7 cellular contexts compared by ENCODE assay signal in genomic region chr2:17879137-17879912, GRCh38. TPM values are rescaled to one million over a fixed set of nuclear protein-coding genes. Genes with fewer than 3 reads are reported as not detected.
DNase-seq lines count a peak whose midpoint lies in the region; ATAC-seq, FAIRE-seq and TF ChIP-seq lines count a peak whose summit lies in the region.

No MANE protein-coding gene starts in this region.

- WGBS in K562 (ENCODE audit: insufficient coverage, low coverage, missing lambda C conversion rate) = 18% methylated on average over 28 of the region's 49 CpGs

- FAIRE-seq in K562 (lab: Jason Lieb, UNC) = no peak

- H3K27me3 ChIP-seq in K562 (ENCODE audit: control insufficient read depth in 2 of 2, insufficient read depth in 2 of 2, low read length in 2 of 2) (peaks cover 27 to 45% of the 10 kb centered on the region in 2 experiments), iPS-20b (ENCODE audit: insufficient read depth, low read length) (peaks cover 53% of the 10 kb centered on the region), skeletal muscle tissue (ENCODE audit: control insufficient read depth in 3 of 3, insufficient read depth in 3 of 3, low read length in 3 of 3) (no peaks in the 10 kb centered on the region)

- intact Hi-C loops in K562 (cut with micrococcal nuclease) = no loop called here

- no peaks in the 10 kb centered on the region for H3K79me2 ChIP-seq in K562 (ENCODE audit: control insufficient read depth, insufficient read depth, low read length)

- no TSS peak for BruUV-seq in K562 (replicated peaks; lab: Mats Ljungman, UMichigan)

- TF ChIP-seq EP300 in K562 (IDR thresholded peaks at IDR 0.05; ENCODE audit: low read length) = no peak

- DNase-seq in GM12864 (ENCODE audit: low read depth) = no peak
- DNase-seq in NCI-H524 (lab: John Stamatoyannopoulos, UW) = peak; percentile 86 to 92
- DNase-seq in K562 (ENCODE audit: extremely low read depth in 1 of 4, low spot score in 3 of 4) = peak; percentile 23 to 45 (median 33)

- ATAC-seq in HG02973 (IDR thresholded peaks at IDR 0.05; ENCODE audit: unreplicated experiment) = peak; percentile 27
- ATAC-seq in K562 = peak; percentile 60
- no peak for ATAC-seq in GM18517 (IDR thresholded peaks at IDR 0.05; ENCODE audit: unreplicated experiment)

- in situ Hi-C loops in K562 (cut with MboI) = no loop called here

- H3K4me3 ChIP-seq in GM12864 (ENCODE audit: low read depth, low read length) (peak overlapping the region; percentile 55), K562 (peak overlapping the region; percentile 47; the same call in 1 of the 2 replicates), iPS-20b (ENCODE audit: low read length) (peak overlapping the region; percentile 84), skeletal muscle tissue (ENCODE audit: low read length in 3 of 3) (peak overlapping the region; percentile 83 to 92 (median 91))

- no peak for TF ChIP-seq RAD21 in K562 (CRISPR knock-in tag; conservative IDR thresholded peaks at IDR 0.05 in 1 of 2, IDR thresholded peaks at IDR 0.05 in 1 of 2)

- peak overlapping the region in 1 of 2 experiments; percentile 82; a peak in 1 of 4 replicates for H3K9ac ChIP-seq in K562 (ENCODE audit: insufficient read depth in 1 of 2, low read depth in 2 of 2, low read length in 2 of 2)
- H3K9ac ChIP-seq in iPS-20b (ENCODE audit: low read depth, low read length) = peak overlapping the region; percentile 76; the same call in 1 of the 2 replicates
- H3K9ac ChIP-seq in skeletal muscle tissue (ENCODE audit: low read depth in 1 of 3, low read length in 3 of 3) = peak overlapping the region; percentile 77 to 85 (median 81)

- CTCF ChIA-PET in K562 (lab: Yijun Ruan, JAX; ENCODE audit: low intra/inter-chr PET ratio) = interaction anchor here (0.6 kb wide), 1 partner anchor 76 kb away, joined by 4 read pairs; no protein-coding TSS in a partner anchor

- H3K27ac ChIP-seq in K562 (ENCODE audit: extremely low read depth, low read depth, low read length) (no peak overlapping the region), iPS-20b (ENCODE audit: low read length) (no peak overlapping the region), skeletal muscle tissue (ENCODE audit: low read depth, low read length) (peak overlapping the region; percentile 60)

- H3K4me1 ChIP-seq in K562 (replicated peaks in 1 of 2; ENCODE audit: control insufficient read depth in 2 of 2, insufficient read depth in 2 of 2, low read length in 2 of 2) (peaks cover 5 to 22% of the 10 kb centered on the region in 2 experiments; a peak in 3 of 5 replicates), iPS-20b (ENCODE audit: insufficient read depth, low read length) (peaks cover 11% of the 10 kb centered on the region; the same call in 1 of the 2 replicates), skeletal muscle tissue (ENCODE audit: control insufficient read depth in 3 of 3, insufficient read depth in 3 of 3, low read length in 3 of 3) (peaks cover 15 to 37% (median 15%) of the 10 kb centered on the region in 3 donors)

- TF ChIP-seq POLR2A in K562 (conservative IDR thresholded peaks at IDR 0.05) = no peak

- no peaks in the 10 kb centered on the region for H3K9me1 ChIP-seq in K562 (ENCODE audit: control insufficient read depth, insufficient read depth, low read length)

- no peaks in the 10 kb centered on the region for H4K20me1 ChIP-seq in K562 (replicated peaks; ENCODE audit: control insufficient read depth, insufficient read depth, low read length)

- H3K9me3 ChIP-seq in K562 (replicated peaks; ENCODE audit: control insufficient read depth, insufficient read depth, low read depth, low read length) = no peaks in the 10 kb centered on the region
- H3K9me3 ChIP-seq in iPS-20b (ENCODE audit: insufficient read depth, low read depth, low read length) = no peaks in the 10 kb centered on the region
- no peaks in the 10 kb centered on the region for H3K9me3 ChIP-seq in skeletal muscle tissue (ENCODE audit: control insufficient read depth in 3 of 3, low read length in 3 of 3)

- peak overlapping the region; percentile 62; the same call in 1 of the 2 replicates for H3K4me2 ChIP-seq in K562 (ENCODE audit: insufficient read depth, low read length)

- no peaks in the 10 kb centered on the region for H3K36me3 ChIP-seq in K562 (ENCODE audit: control insufficient read depth, insufficient read depth, low read length)
- H3K36me3 ChIP-seq in iPS-20b (ENCODE audit: insufficient read depth, low read depth, low read length) = no peaks in the 10 kb centered on the region
- H3K36me3 ChIP-seq in skeletal muscle tissue (ENCODE audit: control insufficient read depth in 3 of 3, insufficient read depth in 3 of 3, low read length in 3 of 3) = no peaks in the 10 kb centered on the region

- TF ChIP-seq CTCF in GM12864 (IDR thresholded peaks at IDR 0.05; ENCODE audit: low read depth, low read length, missing control alignments) (no peak), K562 (IDR thresholded peaks at IDR 0.05 in 2 of 3, conservative IDR thresholded peaks at IDR 0.05 in 1 of 3; ENCODE audit: insufficient read depth in 2 of 3, low read depth in 1 of 3, low read length in 3 of 3) (no peak)

- peak overlapping the region; percentile 84; the same call in 1 of the 2 replicates for H2AFZ ChIP-seq in K562 (ENCODE audit: low read depth, low read length)

- POLR2A ChIA-PET in K562 (lab: Yijun Ruan, JAX) = interaction anchor here (0.6 to 3.4 kb wide), 2 partner anchors 13 to 1316 kb away, joined by 3 to 9 read pairs; no protein-coding TSS in a partner anchor

TF ChIP-seq in K562, 482 proteins besides CTCF, POLR2A, EP300 and RAD21:
- TF ChIP-seq POLR3A (IDR thresholded peaks at IDR 0.05; ENCODE audit: borderline replicate concordance, extremely low read depth, insufficient read depth, insufficient read length) = no peak
- TF ChIP-seq, protein P1, sequence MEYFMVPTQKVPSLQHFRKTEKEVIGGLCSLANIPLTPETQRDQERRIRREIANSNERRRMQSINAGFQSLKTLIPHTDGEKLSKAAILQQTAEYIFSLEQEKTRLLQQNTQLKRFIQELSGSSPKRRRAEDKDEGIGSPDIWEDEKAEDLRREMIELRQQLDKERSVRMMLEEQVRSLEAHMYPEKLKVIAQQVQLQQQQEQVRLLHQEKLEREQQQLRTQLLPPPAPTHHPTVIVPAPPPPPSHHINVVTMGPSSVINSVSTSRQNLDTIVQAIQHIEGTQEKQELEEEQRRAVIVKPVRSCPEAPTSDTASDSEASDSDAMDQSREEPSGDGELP (CRISPR knock-in tag; IDR thresholded peaks at IDR 0.05; ENCODE audit: borderline replicate concordance) = peak; percentile 56; the same call in 1 of the 2 replicates
- no peak for TF ChIP-seq BHLHE40 (IDR thresholded peaks at IDR 0.05; ENCODE audit: low read length)
- no peak for TF ChIP-seq U2AF2 (optimal IDR thresholded peaks at IDR 0.05; ENCODE audit: low read depth, low read length)
- no peak for TF ChIP-seq BCOR (IDR thresholded peaks at IDR 0.05)
- TF ChIP-seq ZFP1 (CRISPR knock-in tag; IDR thresholded peaks at IDR 0.05) = no peak
- TF ChIP-seq ZNF57 (CRISPR knock-in tag; IDR thresholded peaks at IDR 0.05) = 0 out of 2 replicates have a peak, but pooled peaks have one; percentile 59
- TF ChIP-seq SETDB1 (IDR thresholded peaks at IDR 0.05; ENCODE audit: low read length) = no peak
- no peak for TF ChIP-seq ZNF717 (CRISPR knock-in tag; IDR thresholded peaks at IDR 0.05)
- TF ChIP-seq CC2D1A (IDR thresholded peaks at IDR 0.05) = no peak
- no peak for TF ChIP-seq ELF1 (tag; IDR thresholded peaks at IDR 0.05)
- no peak for TF ChIP-seq CHD1 (IDR thresholded peaks at IDR 0.05; ENCODE audit: low read length)
- TF ChIP-seq ZNF766 (CRISPR knock-in tag; conservative IDR thresholded peaks at IDR 0.05) = no peak
- TF ChIP-seq, protein P2, sequence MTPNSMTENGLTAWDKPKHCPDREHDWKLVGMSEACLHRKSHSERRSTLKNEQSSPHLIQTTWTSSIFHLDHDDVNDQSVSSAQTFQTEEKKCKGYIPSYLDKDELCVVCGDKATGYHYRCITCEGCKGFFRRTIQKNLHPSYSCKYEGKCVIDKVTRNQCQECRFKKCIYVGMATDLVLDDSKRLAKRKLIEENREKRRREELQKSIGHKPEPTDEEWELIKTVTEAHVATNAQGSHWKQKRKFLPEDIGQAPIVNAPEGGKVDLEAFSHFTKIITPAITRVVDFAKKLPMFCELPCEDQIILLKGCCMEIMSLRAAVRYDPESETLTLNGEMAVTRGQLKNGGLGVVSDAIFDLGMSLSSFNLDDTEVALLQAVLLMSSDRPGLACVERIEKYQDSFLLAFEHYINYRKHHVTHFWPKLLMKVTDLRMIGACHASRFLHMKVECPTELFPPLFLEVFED (CRISPR knock-in tag; conservative IDR thresholded peaks at IDR 0.05) = no peak
- TF ChIP-seq FOS (IDR thresholded peaks at IDR 0.05; ENCODE audit: extremely low read depth, insufficient read length) = no peak

RNA-seq across cellular contexts. Expression of gene KCNS3, which starts 0.9 kb away (rescaled TPM):
- 0.23 and 0.39 TPM in 2 replicates for total RNA-seq in K562 (2011; cell fraction: chromatin; rRNA removed; ENCODE audit: low replicate concordance)
- total RNA-seq in K562 (2011; cell fraction: nucleolus; rRNA removed) = 0.17 and 0.26 TPM in 2 replicates
- 0.59 and 0.92 TPM in 2 replicates for total RNA-seq in K562 (2011; cell fraction: nucleoplasm; rRNA removed)
- 0.24 and 0.45 TPM in 2 replicates for total RNA-seq in K562 (2014; rRNA removed)
- 0.29 and 0.40 TPM in 2 replicates for total RNA-seq in K562 (2014; rRNA removed; fragmentation: Illumina TruSeq; extraction: Trizol)
- total RNA-seq in K562 (2015; rRNA removed; fragmentation: Illumina TruSeq; extraction: Trizol) = 0.19 and 0.25 TPM in 2 replicates
- 0.25 and 0.75 TPM in 2 replicates for total RNA-seq in K562 (2021)
- polyA plus RNA-seq in K562 (2011; rRNA removed) = 0.28 and 0.49 TPM in 2 replicates
- 0.24 and 0.30 TPM in 2 replicates for polyA plus RNA-seq in K562 (2011; cell fraction: cytosol; rRNA removed)
- polyA plus RNA-seq in K562 (2011; cell fraction: nucleus; rRNA removed) = 0.13 and 0.29 TPM in 2 replicates
- 0.43 and 0.61 TPM in 2 replicates for polyA plus RNA-seq in K562 (2012)
- polyA plus RNA-seq in K562 (2014; fragmentation: Illumina TruSeq; extraction: Trizol) = 0.19 and 0.28 TPM in 2 replicates
- polyA plus RNA-seq in K562 (2014; fragmentation: Nextera tagmentation; extraction: Ambion mirVana) = under 1 TPM; 0.01 to 0.18 TPM
- polyA plus RNA-seq in K562 (2014; rRNA removed) = 0.08 and 0.20 TPM in 2 replicates
- polyA minus RNA-seq in K562 (2011; rRNA and poly(A)+ RNA removed) = 0.39 and 0.45 TPM in 2 replicates
- not detected in 2 replicates for polyA minus RNA-seq in K562 (2011; cell fraction: cytosol; rRNA and poly(A)+ RNA removed)
- polyA minus RNA-seq in K562 (2011; cell fraction: nucleus; rRNA and poly(A)+ RNA removed) = 0.27 and 0.44 TPM in 2 replicates
- 12.5 TPM for total RNA-seq in skeletal muscle tissue
